In genomic region chr19:10269333-10270179, GRCh38 we compare ENCODE assay signal across 1 cellular context.
TF ChIP-seq lines count a peak whose summit lies in the region.

No MANE protein-coding gene starts in this region.

TF ChIP-seq in HepG2, 621 proteins besides CTCF, POLR2A, EP300 and RAD21 (continued from another document):
- TF ChIP-seq, protein P1, sequence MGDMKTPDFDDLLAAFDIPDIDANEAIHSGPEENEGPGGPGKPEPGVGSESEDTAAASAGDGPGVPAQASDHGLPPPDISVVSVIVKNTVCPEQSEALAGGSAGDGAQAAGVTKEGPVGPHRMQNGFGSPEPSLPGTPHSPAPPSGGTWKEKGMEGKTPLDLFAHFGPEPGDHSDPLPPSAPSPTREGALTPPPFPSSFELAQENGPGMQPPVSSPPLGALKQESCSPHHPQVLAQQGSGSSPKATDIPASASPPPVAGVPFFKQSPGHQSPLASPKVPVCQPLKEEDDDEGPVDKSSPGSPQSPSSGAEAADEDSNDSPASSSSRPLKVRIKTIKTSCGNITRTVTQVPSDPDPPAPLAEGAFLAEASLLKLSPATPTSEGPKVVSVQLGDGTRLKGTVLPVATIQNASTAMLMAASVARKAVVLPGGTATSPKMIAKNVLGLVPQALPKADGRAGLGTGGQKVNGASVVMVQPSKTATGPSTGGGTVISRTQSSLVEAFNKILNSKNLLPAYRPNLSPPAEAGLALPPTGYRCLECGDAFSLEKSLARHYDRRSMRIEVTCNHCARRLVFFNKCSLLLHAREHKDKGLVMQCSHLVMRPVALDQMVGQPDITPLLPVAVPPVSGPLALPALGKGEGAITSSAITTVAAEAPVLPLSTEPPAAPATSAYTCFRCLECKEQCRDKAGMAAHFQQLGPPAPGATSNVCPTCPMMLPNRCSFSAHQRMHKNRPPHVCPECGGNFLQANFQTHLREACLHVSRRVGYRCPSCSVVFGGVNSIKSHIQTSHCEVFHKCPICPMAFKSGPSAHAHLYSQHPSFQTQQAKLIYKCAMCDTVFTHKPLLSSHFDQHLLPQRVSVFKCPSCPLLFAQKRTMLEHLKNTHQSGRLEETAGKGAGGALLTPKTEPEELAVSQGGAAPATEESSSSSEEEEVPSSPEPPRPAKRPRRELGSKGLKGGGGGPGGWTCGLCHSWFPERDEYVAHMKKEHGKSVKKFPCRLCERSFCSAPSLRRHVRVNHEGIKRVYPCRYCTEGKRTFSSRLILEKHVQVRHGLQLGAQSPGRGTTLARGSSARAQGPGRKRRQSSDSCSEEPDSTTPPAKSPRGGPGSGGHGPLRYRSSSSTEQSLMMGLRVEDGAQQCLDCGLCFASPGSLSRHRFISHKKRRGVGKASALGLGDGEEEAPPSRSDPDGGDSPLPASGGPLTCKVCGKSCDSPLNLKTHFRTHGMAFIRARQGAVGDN (CRISPR knock-in tag; IDR thresholded peaks at IDR 0.05): peak; percentile 49
- TF ChIP-seq ZNF253 (CRISPR knock-in tag; IDR thresholded peaks at IDR 0.05; ENCODE audit: borderline replicate concordance) (no peak), ZNF792 (CRISPR knock-in tag; IDR thresholded peaks at IDR 0.05) (0 out of 2 replicates have a peak, but pooled peaks have one; percentile 38), GTF3A (CRISPR knock-in tag; conservative IDR thresholded peaks at IDR 0.05) (0 out of 2 replicates have a peak, but pooled peaks have one; percentile 53), ZNF431 (CRISPR knock-in tag; IDR thresholded peaks at IDR 0.05; ENCODE audit: borderline replicate concordance, low read depth) (no peak), ZBTB38 (CRISPR knock-in tag; IDR thresholded peaks at IDR 0.05) (peak; percentile 96; the same call in 1 of the 2 replicates), EEA1 (CRISPR knock-in tag; IDR thresholded peaks at IDR 0.05; ENCODE audit: borderline replicate concordance) (no peak), THRA (CRISPR knock-in tag; IDR thresholded peaks at IDR 0.05; ENCODE audit: borderline replicate concordance) (peak; percentile 36; the same call in 1 of the 2 replicates), ADNP (CRISPR knock-in tag; IDR thresholded peaks at IDR 0.05) (0 out of 2 replicates have a peak, but pooled peaks have one; percentile 48), ATF7-NPFF (CRISPR knock-in tag; IDR thresholded peaks at IDR 0.05; ENCODE audit: low read depth) (peak; percentile 51; the same call in 1 of the 2 replicates), U2AF2 (IDR thresholded peaks at IDR 0.05; ENCODE audit: low read depth, low read length) (no peak)
- TF ChIP-seq, protein P2, sequence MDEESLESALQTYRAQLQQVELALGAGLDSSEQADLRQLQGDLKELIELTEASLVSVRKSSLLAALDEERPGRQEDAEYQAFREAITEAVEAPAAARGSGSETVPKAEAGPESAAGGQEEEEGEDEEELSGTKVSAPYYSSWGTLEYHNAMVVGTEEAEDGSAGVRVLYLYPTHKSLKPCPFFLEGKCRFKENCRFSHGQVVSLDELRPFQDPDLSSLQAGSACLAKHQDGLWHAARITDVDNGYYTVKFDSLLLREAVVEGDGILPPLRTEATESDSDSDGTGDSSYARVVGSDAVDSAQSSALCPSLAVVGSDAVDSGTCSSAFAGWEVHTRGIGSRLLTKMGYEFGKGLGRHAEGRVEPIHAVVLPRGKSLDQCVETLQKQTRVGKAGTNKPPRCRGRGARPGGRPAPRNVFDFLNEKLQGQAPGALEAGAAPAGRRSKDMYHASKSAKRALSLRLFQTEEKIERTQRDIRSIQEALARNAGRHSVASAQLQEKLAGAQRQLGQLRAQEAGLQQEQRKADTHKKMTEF (CRISPR knock-in tag; IDR thresholded peaks at IDR 0.05): peak; percentile 60; the same call in 1 of the 2 replicates
- TF ChIP-seq, protein P3, sequence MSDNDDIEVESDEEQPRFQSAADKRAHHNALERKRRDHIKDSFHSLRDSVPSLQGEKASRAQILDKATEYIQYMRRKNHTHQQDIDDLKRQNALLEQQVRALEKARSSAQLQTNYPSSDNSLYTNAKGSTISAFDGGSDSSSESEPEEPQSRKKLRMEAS (IDR thresholded peaks at IDR 0.05): peak; percentile 44
- TF ChIP-seq, protein P4, sequence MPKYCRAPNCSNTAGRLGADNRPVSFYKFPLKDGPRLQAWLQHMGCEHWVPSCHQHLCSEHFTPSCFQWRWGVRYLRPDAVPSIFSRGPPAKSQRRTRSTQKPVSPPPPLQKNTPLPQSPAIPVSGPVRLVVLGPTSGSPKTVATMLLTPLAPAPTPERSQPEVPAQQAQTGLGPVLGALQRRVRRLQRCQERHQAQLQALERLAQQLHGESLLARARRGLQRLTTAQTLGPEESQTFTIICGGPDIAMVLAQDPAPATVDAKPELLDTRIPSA (CRISPR knock-in tag; IDR thresholded peaks at IDR 0.05; ENCODE audit: borderline replicate concordance): peak; percentile 31; the same call in 1 of the 2 replicates
TF ChIP-seq in HepG2: peak in this region for 88.
